In genomic region chr22:46473896-46474557, GRCh38 we compare ENCODE assay signal across 1 cellular context.
TF ChIP-seq lines count a peak whose summit lies in the region.

No MANE protein-coding gene starts in this region.

TF ChIP-seq in HepG2, 621 proteins besides CTCF, POLR2A, EP300 and RAD21 (continued from another document and continues in another):
- TF ChIP-seq ZNF318 (CRISPR knock-in tag; IDR thresholded peaks at IDR 0.05) (0 out of 2 replicates have a peak, but pooled peaks have one; percentile 64), ZNF619 (CRISPR knock-in tag; IDR thresholded peaks at IDR 0.05) (no peak), TEAD3 (CRISPR knock-in tag; optimal IDR thresholded peaks at IDR 0.05; ENCODE audit: borderline replicate concordance) (peak; percentile 31), ZFP82 (CRISPR knock-in tag; IDR thresholded peaks at IDR 0.05; ENCODE audit: borderline replicate concordance) (no peak), MXD4 (CRISPR knock-in tag; IDR thresholded peaks at IDR 0.05) (no peak), FOXJ3 (CRISPR knock-in tag; IDR thresholded peaks at IDR 0.05; ENCODE audit: borderline replicate concordance) (no peak), NONO (IDR thresholded peaks at IDR 0.05) (no peak), NONO (CRISPR knock-in tag; conservative IDR thresholded peaks at IDR 0.05) (no peak), ATF4 (CRISPR knock-in tag; IDR thresholded peaks at IDR 0.05) (peak in 1 of 2 experiments; percentile 39; a peak in 2 of 4 replicates), ZNF232 (CRISPR knock-in tag; IDR thresholded peaks at IDR 0.05; ENCODE audit: borderline replicate concordance) (peak; percentile 89), SIN3B (IDR thresholded peaks at IDR 0.05; ENCODE audit: low read length) (no peak), ZNF296 (CRISPR knock-in tag; conservative IDR thresholded peaks at IDR 0.05) (no peak), DNMT3B (CRISPR knock-in tag; conservative IDR thresholded peaks at IDR 0.05) (0 out of 2 replicates have a peak, but pooled peaks have one; percentile 43), SIX4 (CRISPR knock-in tag; IDR thresholded peaks at IDR 0.05) (no peak), ZNF124 (CRISPR knock-in tag; IDR thresholded peaks at IDR 0.05) (no peak), ZNF431 (CRISPR knock-in tag; IDR thresholded peaks at IDR 0.05; ENCODE audit: borderline replicate concordance, low read depth) (peak; percentile 73; the same call in 1 of the 2 replicates), ZNF207 (IDR thresholded peaks at IDR 0.05; ENCODE audit: borderline replicate concordance) (no peak), ZNF597 (CRISPR knock-in tag; IDR thresholded peaks at IDR 0.05) (no peak), ZNF629 (CRISPR knock-in tag; conservative IDR thresholded peaks at IDR 0.05) (peak; percentile 96), SMARCC2 (IDR thresholded peaks at IDR 0.05) (no peak), RXRB (CRISPR knock-in tag; IDR thresholded peaks at IDR 0.05; ENCODE audit: borderline replicate concordance) (peak; percentile 75), RERE (CRISPR knock-in tag; IDR thresholded peaks at IDR 0.05; ENCODE audit: low read depth) (no peak), REL (CRISPR knock-in tag; conservative IDR thresholded peaks at IDR 0.05) (no peak), NAIF1 (CRISPR knock-in tag; IDR thresholded peaks at IDR 0.05; ENCODE audit: borderline replicate concordance) (no peak), HNRNPUL1 (IDR thresholded peaks at IDR 0.05; ENCODE audit: low read depth, low read length) (no peak), ZBTB42 (CRISPR knock-in tag; IDR thresholded peaks at IDR 0.05) (0 out of 2 replicates have a peak, but pooled peaks have one; percentile 72), ZNF501 (CRISPR knock-in tag; IDR thresholded peaks at IDR 0.05) (peak; percentile 65; the same call in 1 of the 2 replicates), ZNF614 (CRISPR knock-in tag; IDR thresholded peaks at IDR 0.05; ENCODE audit: borderline replicate concordance) (no peak), CCAR2 (optimal IDR thresholded peaks at IDR 0.05; ENCODE audit: low read depth, low read length) (no peak)
- TF ChIP-seq, protein P1, sequence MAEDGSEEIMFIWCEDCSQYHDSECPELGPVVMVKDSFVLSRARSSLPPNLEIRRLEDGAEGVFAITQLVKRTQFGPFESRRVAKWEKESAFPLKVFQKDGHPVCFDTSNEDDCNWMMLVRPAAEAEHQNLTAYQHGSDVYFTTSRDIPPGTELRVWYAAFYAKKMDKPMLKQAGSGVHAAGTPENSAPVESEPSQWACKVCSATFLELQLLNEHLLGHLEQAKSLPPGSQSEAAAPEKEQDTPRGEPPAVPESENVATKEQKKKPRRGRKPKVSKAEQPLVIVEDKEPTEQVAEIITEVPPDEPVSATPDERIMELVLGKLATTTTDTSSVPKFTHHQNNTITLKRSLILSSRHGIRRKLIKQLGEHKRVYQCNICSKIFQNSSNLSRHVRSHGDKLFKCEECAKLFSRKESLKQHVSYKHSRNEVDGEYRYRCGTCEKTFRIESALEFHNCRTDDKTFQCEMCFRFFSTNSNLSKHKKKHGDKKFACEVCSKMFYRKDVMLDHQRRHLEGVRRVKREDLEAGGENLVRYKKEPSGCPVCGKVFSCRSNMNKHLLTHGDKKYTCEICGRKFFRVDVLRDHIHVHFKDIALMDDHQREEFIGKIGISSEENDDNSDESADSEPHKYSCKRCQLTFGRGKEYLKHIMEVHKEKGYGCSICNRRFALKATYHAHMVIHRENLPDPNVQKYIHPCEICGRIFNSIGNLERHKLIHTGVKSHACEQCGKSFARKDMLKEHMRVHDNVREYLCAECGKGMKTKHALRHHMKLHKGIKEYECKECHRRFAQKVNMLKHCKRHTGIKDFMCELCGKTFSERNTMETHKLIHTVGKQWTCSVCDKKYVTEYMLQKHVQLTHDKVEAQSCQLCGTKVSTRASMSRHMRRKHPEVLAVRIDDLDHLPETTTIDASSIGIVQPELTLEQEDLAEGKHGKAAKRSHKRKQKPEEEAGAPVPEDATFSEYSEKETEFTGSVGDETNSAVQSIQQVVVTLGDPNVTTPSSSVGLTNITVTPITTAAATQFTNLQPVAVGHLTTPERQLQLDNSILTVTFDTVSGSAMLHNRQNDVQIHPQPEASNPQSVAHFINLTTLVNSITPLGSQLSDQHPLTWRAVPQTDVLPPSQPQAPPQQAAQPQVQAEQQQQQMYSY (CRISPR knock-in tag; IDR thresholded peaks at IDR 0.05) = no peak
- TF ChIP-seq, protein P2, sequence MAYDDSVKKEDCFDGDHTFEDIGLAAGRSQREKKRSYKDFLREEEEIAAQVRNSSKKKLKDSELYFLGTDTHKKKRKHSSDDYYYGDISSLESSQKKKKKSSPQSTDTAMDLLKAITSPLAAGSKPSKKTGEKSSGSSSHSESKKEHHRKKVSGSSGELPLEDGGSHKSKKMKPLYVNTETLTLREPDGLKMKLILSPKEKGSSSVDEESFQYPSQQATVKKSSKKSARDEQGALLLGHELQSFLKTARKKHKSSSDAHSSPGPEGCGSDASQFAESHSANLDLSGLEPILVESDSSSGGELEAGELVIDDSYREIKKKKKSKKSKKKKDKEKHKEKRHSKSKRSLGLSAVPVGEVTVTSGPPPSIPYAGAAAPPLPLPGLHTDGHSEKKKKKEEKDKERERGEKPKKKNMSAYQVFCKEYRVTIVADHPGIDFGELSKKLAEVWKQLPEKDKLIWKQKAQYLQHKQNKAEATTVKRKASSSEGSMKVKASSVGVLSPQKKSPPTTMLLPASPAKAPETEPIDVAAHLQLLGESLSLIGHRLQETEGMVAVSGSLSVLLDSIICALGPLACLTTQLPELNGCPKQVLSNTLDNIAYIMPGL (CRISPR knock-in tag; IDR thresholded peaks at IDR 0.05; ENCODE audit: borderline replicate concordance in 1 of 2, low read depth in 1 of 2) = peak in 1 of 2 experiments; percentile 71; a peak in 1 of 4 replicates
- TF ChIP-seq, protein P3, sequence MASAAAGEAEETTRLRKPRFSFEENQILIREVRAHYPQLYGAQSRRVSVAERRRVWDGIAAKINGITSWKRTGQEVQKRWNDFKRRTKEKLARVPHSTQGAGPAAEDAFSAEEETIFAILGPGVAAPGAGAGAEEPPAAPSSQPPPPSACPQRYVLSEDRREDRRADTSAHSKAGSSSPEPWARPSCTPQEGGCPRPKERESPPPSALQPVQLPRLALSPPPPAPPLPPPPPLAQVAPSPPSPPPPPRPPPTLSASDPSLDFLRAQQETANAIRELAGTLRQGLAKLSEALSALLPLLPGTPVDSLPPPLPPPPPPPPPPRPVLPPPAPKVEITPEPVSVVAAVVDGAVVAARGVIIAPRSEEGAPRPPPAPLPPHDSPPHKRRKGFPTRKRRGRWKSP (CRISPR knock-in tag; IDR thresholded peaks at IDR 0.05) = peak; percentile 66; the same call in 1 of the 2 replicates
- TF ChIP-seq, protein P4, sequence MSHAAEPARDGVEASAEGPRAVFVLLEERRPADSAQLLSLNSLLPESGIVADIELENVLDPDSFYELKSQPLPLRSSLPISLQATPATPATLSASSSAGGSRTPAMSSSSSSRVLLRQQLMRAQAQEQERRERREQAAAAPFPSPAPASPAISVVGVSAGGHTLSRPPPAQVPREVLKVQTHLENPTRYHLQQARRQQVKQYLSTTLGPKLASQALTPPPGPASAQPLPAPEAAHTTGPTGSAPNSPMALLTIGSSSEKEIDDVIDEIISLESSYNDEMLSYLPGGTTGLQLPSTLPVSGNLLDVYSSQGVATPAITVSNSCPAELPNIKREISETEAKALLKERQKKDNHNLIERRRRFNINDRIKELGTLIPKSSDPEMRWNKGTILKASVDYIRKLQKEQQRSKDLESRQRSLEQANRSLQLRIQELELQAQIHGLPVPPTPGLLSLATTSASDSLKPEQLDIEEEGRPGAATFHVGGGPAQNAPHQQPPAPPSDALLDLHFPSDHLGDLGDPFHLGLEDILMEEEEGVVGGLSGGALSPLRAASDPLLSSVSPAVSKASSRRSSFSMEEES (CRISPR knock-in tag; IDR thresholded peaks at IDR 0.05) = peak; percentile 78; the same call in 1 of the 2 replicates
